ENCODE assay signal across 20 cellular contexts in genomic region chr2:189527812-189528591, GRCh38. TPM values are rescaled to one million over a fixed set of nuclear protein-coding genes. Genes with fewer than 3 reads are reported as not detected.
DNase-seq lines count a peak whose midpoint lies in the region; ATAC-seq, FAIRE-seq and TF ChIP-seq lines count a peak whose summit lies in the region.
"Had no signal": no experiment of that assay in that cellular context is flagged by ENCODE, and none has a peak within 500 bp of the region (broad histone marks: within the 10 kb centered on the region; RNA-seq: fewer than 3 reads in every experiment).

No MANE protein-coding gene starts in this region.

- H3K4me2 ChIP-seq in IMR-90 (ENCODE audit: low read depth, low read length) (no peak overlapping the region), GM12878 (ENCODE audit: control insufficient read depth, insufficient read depth) (no peak overlapping the region), mesenchymal stem cell (ENCODE audit: low read length, poor library complexity, severe bottlenecking) (no peak overlapping the region)
- H3K4me2 ChIP-seq: BLaER1 treated with 17β-estradiol and CSF1 and Interleukin-3, amounts not matched to agents 10 nM and 100 nM had no signal

- in situ Hi-C loops in IMR-90 (cut with MboI; ENCODE audit: low sequenced_read_pairs), result no loop called here
- in situ Hi-C loops in GM12878 (cut with MboI), result no loop called here

- H3K23ac ChIP-seq in IMR-90 (ENCODE audit: low read depth, low read length), result no peak overlapping the region
- H3K23ac ChIP-seq in mesenchymal stem cell (ENCODE audit: low read length in 2 of 2), result no peak overlapping the region

- DNase-seq in IMR-90 (no peak), GM12878 (ENCODE audit: low read depth, low spot score) (no peak), mesenchymal stem cell (no peak), thyroid gland (no peak), esophagus muscularis mucosa (ENCODE audit: extremely low spot score) (no peak), activated T-cell treated with anti-CD3 and anti-CD28 coated beads for 4 hours (no peak)
- DNase-seq: CD8-positive, alpha-beta memory T cell; DMS53; EL; H9; MV-4-11; NCI-H1694 treated with DMSO at 0.1 percent for 48 hours; NCI-H510A; NCI-H748 treated with DMSO at 0.1 percent for 48 hours; NK-92 treated with Interleukin-12 subunit alpha and Interleukin-12 subunit beta, amount 100 ng/mL, for 24 hours had no signal

- H3K9ac ChIP-seq in IMR-90 (ENCODE audit: low read depth, low read length) (no peak overlapping the region), GM12878 (ENCODE audit: control insufficient read depth, insufficient read depth, low read length) (no peak overlapping the region), mesenchymal stem cell (ENCODE audit: low read length) (peak overlapping the region; percentile 68)
- H3K9ac ChIP-seq: BLaER1 treated with 17β-estradiol and CSF1 and Interleukin-3, amounts not matched to agents 10 nM and 100 nM had no signal

- no peak overlapping the region for H3K27ac ChIP-seq in IMR-90 (ENCODE audit: insufficient read depth, low read length)
- H3K27ac ChIP-seq in GM12878 (ENCODE audit: control insufficient read depth, insufficient read depth), result no peak overlapping the region
- H3K27ac ChIP-seq in mesenchymal stem cell (ENCODE audit: low read length, poor library complexity, severe bottlenecking), result no peak overlapping the region
- H3K27ac ChIP-seq in thyroid gland, result peak overlapping the region in 2 of 3 donors; percentile 20 to 25
- no peak overlapping the region for H3K27ac ChIP-seq in esophagus muscularis mucosa (replicated peaks in 1 of 4)
- H3K27ac ChIP-seq: BLaER1 treated with 17β-estradiol and CSF1 and Interleukin-3, amounts not matched to agents 10 nM and 100 nM had no signal

- ATAC-seq in IMR-90 (ENCODE audit: low read depth) (peak; percentile 59), GM12878 (peak; percentile 20; the same call in 2 of the 3 replicates), GM21515 (IDR thresholded peaks at IDR 0.05; ENCODE audit: unreplicated experiment) (no peak)
- ATAC-seq: Right ventricle myocardium inferior had no signal

- H3K27me3 ChIP-seq in IMR-90 (ENCODE audit: control insufficient read depth, insufficient read depth, low read length), result no peaks in the 10 kb centered on the region
- no peaks in the 10 kb centered on the region; a peak in 1 of 4 replicates for H3K27me3 ChIP-seq in GM12878 (replicated peaks in 1 of 2; ENCODE audit: control insufficient read depth in 2 of 2, insufficient read depth in 2 of 2, low read length in 1 of 2)
- no peaks in the 10 kb centered on the region for H3K27me3 ChIP-seq in mesenchymal stem cell (ENCODE audit: control insufficient read depth in 1 of 2, insufficient read depth in 1 of 2, low read length in 2 of 2)
- H3K27me3 ChIP-seq in thyroid gland, result no peaks in the 10 kb centered on the region
- H3K27me3 ChIP-seq in esophagus muscularis mucosa, result no peaks in the 10 kb centered on the region
- H3K27me3 ChIP-seq: BLaER1 treated with 17β-estradiol and CSF1 and Interleukin-3, amounts not matched to agents 10 nM and 100 nM had no signal

- H2AK5ac ChIP-seq in IMR-90 (ENCODE audit: low read depth, low read length) (no peak overlapping the region), mesenchymal stem cell (ENCODE audit: low read length, severe bottlenecking) (no peak overlapping the region)

- H3K4ac ChIP-seq in IMR-90 (ENCODE audit: low read depth, low read length) (no peak overlapping the region), mesenchymal stem cell (ENCODE audit: low read depth in 1 of 2, low read length in 2 of 2) (no peak overlapping the region)

- H2BK120ac ChIP-seq in IMR-90 (ENCODE audit: low read depth, low read length) (no peak overlapping the region), mesenchymal stem cell (ENCODE audit: low read depth, low read length) (no peak overlapping the region)

- no peaks in the 10 kb centered on the region for H3K36me3 ChIP-seq in IMR-90 (ENCODE audit: control insufficient read depth, insufficient read depth, low read length)
- H3K36me3 ChIP-seq in GM12878 (ENCODE audit: control insufficient read depth in 2 of 2, insufficient read depth in 2 of 2, low read length in 1 of 2), result no peaks in the 10 kb centered on the region
- H3K36me3 ChIP-seq in mesenchymal stem cell (ENCODE audit: control insufficient read depth in 1 of 2, insufficient read depth in 2 of 2, low read depth in 1 of 2, low read length in 2 of 2), result no peaks in the 10 kb centered on the region
- no peaks in the 10 kb centered on the region for H3K36me3 ChIP-seq in thyroid gland
- no peaks in the 10 kb centered on the region for H3K36me3 ChIP-seq in esophagus muscularis mucosa
- H3K36me3 ChIP-seq: BLaER1 treated with 17β-estradiol and CSF1 and Interleukin-3, amounts not matched to agents 10 nM and 100 nM had no signal

- intact Hi-C loops in IMR-90 (cut with micrococcal nuclease), result no loop called here
- intact Hi-C loops in GM12878 (cut with micrococcal nuclease; ENCODE audit: unreplicated experiment), result no loop called here
- intact Hi-C loops in thyroid gland (cut with DNase I), result no loop called here
- intact Hi-C loops in esophagus muscularis mucosa (cut with DNase I), result no loop called here

- POLR2A ChIA-PET in IMR-90 (lab: Charles Lee; ENCODE audit: unreplicated experiment) (no interaction called here), GM12878 (lab: Charles Lee) (no interaction called here)

- no peaks in the 10 kb centered on the region for H3K79me2 ChIP-seq in GM12878 (ENCODE audit: control insufficient read depth, insufficient read depth, low read length)

- no peak for TF ChIP-seq POLR2A in IMR-90 (IDR thresholded peaks at IDR 0.05; ENCODE audit: low read depth, low read length)
- no peak for TF ChIP-seq POLR2A in GM12878 (IDR thresholded peaks at IDR 0.05; ENCODE audit: low read depth, low read length)
- TF ChIP-seq POLR2A in thyroid gland (IDR thresholded peaks at IDR 0.05), result no peak
- no peak for TF ChIP-seq POLR2A in esophagus muscularis mucosa (IDR thresholded peaks at IDR 0.05; ENCODE audit: low read depth)

- H4K20me1 ChIP-seq in IMR-90 (ENCODE audit: insufficient read depth, low read length), result no peaks in the 10 kb centered on the region
- no peaks in the 10 kb centered on the region for H4K20me1 ChIP-seq in GM12878 (ENCODE audit: control insufficient read depth, insufficient read depth)
- H4K20me1 ChIP-seq: BLaER1 treated with 17β-estradiol and CSF1 and Interleukin-3, amounts not matched to agents 10 nM and 100 nM had no signal

- peaks cover 4% of the 10 kb centered on the region; the same call in 1 of the 2 replicates for H3K4me1 ChIP-seq in IMR-90 (ENCODE audit: control insufficient read depth, insufficient read depth, low read length)
- H3K4me1 ChIP-seq in GM12878 (ENCODE audit: control insufficient read depth, insufficient read depth, low read length), result no peaks in the 10 kb centered on the region
- no peaks in the 10 kb centered on the region for H3K4me1 ChIP-seq in mesenchymal stem cell (ENCODE audit: control insufficient read depth, insufficient read depth, low read depth, low read length)
- peaks cover 11 to 22% of the 10 kb centered on the region in 2 donors for H3K4me1 ChIP-seq in thyroid gland
- peaks cover 9 to 22% (median 17%) of the 10 kb centered on the region in 4 donors for H3K4me1 ChIP-seq in esophagus muscularis mucosa

- H3K18ac ChIP-seq in IMR-90 (ENCODE audit: low read depth, low read length) (no peak overlapping the region), mesenchymal stem cell (ENCODE audit: low read depth in 1 of 2, low read length in 2 of 2) (no peak overlapping the region)

- no peaks in the 10 kb centered on the region for H3K79me1 ChIP-seq in IMR-90 (ENCODE audit: low read depth in 1 of 2, low read length in 2 of 2)
- no peaks in the 10 kb centered on the region for H3K79me1 ChIP-seq in mesenchymal stem cell (replicated peaks; ENCODE audit: low read length, poor library complexity, severe bottlenecking)

- H3K14ac ChIP-seq in IMR-90 (replicated peaks; ENCODE audit: low read depth, low read length) (no peak overlapping the region), mesenchymal stem cell (ENCODE audit: low read length in 2 of 2) (no peak overlapping the region)

- H4K91ac ChIP-seq in IMR-90 (ENCODE audit: insufficient read depth, low read depth, low read length), result no peak overlapping the region
- H4K91ac ChIP-seq in mesenchymal stem cell (ENCODE audit: low read length), result no peak overlapping the region

- H2AFZ ChIP-seq in IMR-90 (replicated peaks; ENCODE audit: low read length, poor library complexity), result no peak overlapping the region
- no peak overlapping the region for H2AFZ ChIP-seq in GM12878 (ENCODE audit: control insufficient read depth, low read depth, low read length)
- H2AFZ ChIP-seq in mesenchymal stem cell (ENCODE audit: low read depth, low read length), result no peak overlapping the region

- no peak overlapping the region for H2BK5ac ChIP-seq in IMR-90 (ENCODE audit: low read depth, low read length, poor library complexity, severe bottlenecking)
- no peak overlapping the region for H2BK5ac ChIP-seq in mesenchymal stem cell (ENCODE audit: low read depth, low read length, poor library complexity, severe bottlenecking)

- no peak overlapping the region for H3K56ac ChIP-seq in IMR-90 (ENCODE audit: extremely low read depth, insufficient read depth, low read length)

- WGBS in IMR-90 (ENCODE audit: extremely low coverage in 2 of 2, insufficient read length in 1 of 2), 2 experiments, result no CpG with 5 or more reads among the region's 1 CpG
- 40% methylated on average over 1 of the region's 1 CpG for WGBS in GM12878 (ENCODE audit: insufficient coverage, insufficient replicate concordance, low lambda C conversion rate, missing lambda C conversion rate)
- WGBS in mesenchymal stem cell, result no CpG with 5 or more reads among the region's 1 CpG
- 86 to 89% methylated on average over 1 of the region's 1 CpG for WGBS in thyroid gland, 2 donors
- 83% methylated on average over 1 of the region's 1 CpG for WGBS in esophagus muscularis mucosa

- no peak overlapping the region for H2BK15ac ChIP-seq in IMR-90 (ENCODE audit: low read depth, low read length)
- no peak overlapping the region for H2BK15ac ChIP-seq in mesenchymal stem cell (ENCODE audit: low read depth, poor library complexity, severe bottlenecking)

- TF ChIP-seq EP300 in GM12878 (IDR thresholded peaks at IDR 0.05; ENCODE audit: borderline replicate concordance in 1 of 2, control insufficient read depth in 1 of 2, low read depth in 2 of 2, low read length in 2 of 2), result no peak
- no peak for TF ChIP-seq EP300 in esophagus muscularis mucosa (IDR thresholded peaks at IDR 0.05)

- no peak for TF ChIP-seq CTCF in IMR-90 (conservative IDR thresholded peaks at IDR 0.05; ENCODE audit: low read depth, low read length)
- TF ChIP-seq CTCF in GM12878 (IDR thresholded peaks at IDR 0.05 in 2 of 3, conservative IDR thresholded peaks at IDR 0.05 in 1 of 3; ENCODE audit: control insufficient read depth in 2 of 3, extremely low read depth in 1 of 3, insufficient read depth in 1 of 3, low read depth in 3 of 3, low read length in 3 of 3), result no peak
- no peak for TF ChIP-seq CTCF in thyroid gland (IDR thresholded peaks at IDR 0.05)
- TF ChIP-seq CTCF in esophagus muscularis mucosa (IDR thresholded peaks at IDR 0.05), result no peak

- BruUV-seq in IMR-90 (replicated peaks; lab: Mats Ljungman, UMichigan), result no TSS peak
- no TSS peak for BruUV-seq in GM12878 (replicated peaks; lab: Mats Ljungman, UMichigan)

- RAD21 ChIA-PET in GM12878 (lab: Charles Lee; ENCODE audit: unreplicated experiment), result no interaction called here

- no peak overlapping the region for H2BK20ac ChIP-seq in IMR-90 (ENCODE audit: low read depth, low read length)

- CTCF ChIA-PET in IMR-90 (lab: Yijun Ruan, JAX), result no interaction called here
- CTCF ChIA-PET in GM12878 (lab: Yijun Ruan, JAX), result no interaction called here

- no peak for FAIRE-seq in GM12878 (lab: Jason Lieb, UNC)
- FAIRE-seq: RCC 7860 had no signal

- H3K9me3 ChIP-seq in IMR-90 (ENCODE audit: control insufficient read depth, insufficient read depth, low read length) (no peaks in the 10 kb centered on the region), GM12878 (replicated peaks; ENCODE audit: control insufficient read depth, insufficient read depth, low read length) (no peaks in the 10 kb centered on the region), mesenchymal stem cell (ENCODE audit: control insufficient read depth, low read length) (no peaks in the 10 kb centered on the region), thyroid gland (no peaks in the 10 kb centered on the region), esophagus muscularis mucosa (no peaks in the 10 kb centered on the region)
- H3K9me3 ChIP-seq: BLaER1 treated with 17β-estradiol and CSF1 and Interleukin-3, amounts not matched to agents 10 nM and 100 nM had no signal

- H3K9me1 ChIP-seq in IMR-90 (ENCODE audit: insufficient read depth, low read length), result 0 out of 2 replicates have a peak, but pooled peaks cover 3% of the 10 kb centered on the region

- H2BK12ac ChIP-seq in mesenchymal stem cell (ENCODE audit: low read length in 2 of 2), result no peak overlapping the region

- SMC1A ChIA-PET in GM12878 (lab: Charles Lee; ENCODE audit: uncharacterized antibody, unreplicated experiment), result interaction anchor here (0.9 to 1.4 kb wide), 3 partner anchors 9 to 21 kb away, joined by 3 to 5 read pairs (median 3); no protein-coding TSS in a partner anchor

- H2AK9ac ChIP-seq in IMR-90 (replicated peaks; ENCODE audit: low read depth, low read length, poor library complexity), result no peak overlapping the region

- TF ChIP-seq RAD21 in IMR-90 (IDR thresholded peaks at IDR 0.05; ENCODE audit: low read length) (no peak), GM12878 (IDR thresholded peaks at IDR 0.05; ENCODE audit: insufficient read depth, low read depth, low read length) (no peak)

- H3K4me3 ChIP-seq in IMR-90 (ENCODE audit: insufficient read depth, low read depth, low read length) (no peak overlapping the region), GM12878 (no peak overlapping the region), mesenchymal stem cell (ENCODE audit: insufficient read depth in 1 of 2, low read depth in 1 of 2, low read length in 2 of 2) (no peak overlapping the region), thyroid gland (replicated peaks in 1 of 3) (no peak overlapping the region), esophagus muscularis mucosa (no peak overlapping the region)
- H3K4me3 ChIP-seq: BLaER1 treated with 17β-estradiol and CSF1 and Interleukin-3, amounts not matched to agents 10 nM and 100 nM had no signal

- no peak overlapping the region for H4K5ac ChIP-seq in IMR-90 (ENCODE audit: low read depth, low read length)

- dilution Hi-C loops in IMR-90 (cut with HindIII; ENCODE audit: low sequenced_read_pairs, unreplicated experiment), result no loop called here

- H4K8ac ChIP-seq in IMR-90 (ENCODE audit: low read depth in 2 of 2, low read length in 2 of 2), result no peak overlapping the region
- H4K8ac ChIP-seq in mesenchymal stem cell (ENCODE audit: low read length), result no peak overlapping the region

RNA-seq across cellular contexts. Expression of gene SLC40A1, which starts 52.6 kb away (rescaled TPM):
- total RNA-seq in IMR-90 (2012; rRNA removed) (3.9 and 5.0 TPM in 2 replicates), GM12878 (2014; rRNA removed) (0.05 TPM in 1 of 2 replicates, not detected in the other), GM12878 (2014; rRNA removed; fragmentation: Illumina TruSeq; extraction: Trizol) (not detected in 2 replicates), GM12878 (2021) (0.38 and 0.61 TPM in 2 replicates), thyroid gland (100 to 1,000 TPM; 115 to 285 (median 133) TPM), esophagus muscularis mucosa (10 to 100 TPM; 35.3 to 80.9 (median 40.8) TPM)
- polyA plus RNA-seq in IMR-90 (2012; rRNA removed) (1.3 and 1.5 TPM in 2 replicates), GM12878 (2011; rRNA removed) (0.07 and 0.08 TPM in 2 replicates), GM12878 (2014; fragmentation: Illumina TruSeq; extraction: Trizol) (0.01 TPM in 1 of 2 replicates, not detected in the other), GM12878 (2014; fragmentation: Nextera tagmentation; extraction: Ambion mirVana) (not detected), GM12878 (2014; rRNA removed) (not detected in 2 replicates), GM12878 (2016; fragmentation: Nextera tagmentation; extraction: Ambion mirVana) (not detected)
- polyA plus RNA-seq in IMR-90 (2012; cell fraction: cytosol; rRNA removed), result 1.0 and 1.5 TPM in 2 replicates
- 0.25 and 1.4 TPM in 2 replicates for polyA plus RNA-seq in IMR-90 (2012; cell fraction: nucleus; rRNA removed; ENCODE audit: low replicate concordance)
- 0.10 TPM in 1 of 2 replicates, not detected in the other for total RNA-seq in GM12878 (2013; cell fraction: nucleolus; rRNA removed)
- not detected for polyA plus RNA-seq in GM12878 (2011; ENCODE audit: low read depth)
- polyA plus RNA-seq in GM12878 (2011; cell fraction: cytosol; rRNA removed), result 0.05 and 0.12 TPM in 2 replicates
- not detected in 2 replicates for polyA plus RNA-seq in GM12878 (2011; cell fraction: nucleus; rRNA removed)
- polyA plus RNA-seq in GM12878 (2012), result not detected in 2 replicates
- polyA minus RNA-seq in GM12878 (2011; rRNA and poly(A)+ RNA removed), result 0.88 TPM in 1 of 2 replicates, not detected in the other
- not detected in 2 replicates for polyA minus RNA-seq in GM12878 (2011; cell fraction: cytosol; rRNA and poly(A)+ RNA removed)
- polyA minus RNA-seq in GM12878 (2011; cell fraction: nucleus; rRNA and poly(A)+ RNA removed), result not detected in 2 replicates
- polyA plus RNA-seq in mesenchymal stem cell (2013, experiment 1 of 2), result 7.2 TPM
- polyA plus RNA-seq in mesenchymal stem cell (2013, experiment 2 of 2), result 8.0 TPM
- total RNA-seq: H9, OCI-LY7 had no signal

Comparison
In these comparisons a context has a peak if more than half of its experiments do, and no peak if none do; other contexts are left out.
1. H3K27ac ChIP-seq: peak in thyroid gland (2 of 3); none in IMR-90 (single experiment), GM12878 (single experiment), mesenchymal stem cell (single experiment) and esophagus muscularis mucosa (0 of 4).